Comparison of ENCODE assay signal across 15 cellular contexts in genomic region chr3:10956991-10957390, GRCh38. TPM values are rescaled to one million over a fixed set of nuclear protein-coding genes. Genes with fewer than 3 reads are reported as not detected.
"Had no signal": no experiment of that assay in that cellular context is flagged by ENCODE, and none has a peak within 500 bp of the region (broad histone marks: within the 10 kb centered on the region; RNA-seq: fewer than 3 reads in every experiment).

No MANE protein-coding gene starts in this region.

- H3K4me3 Mint-ChIP-seq: activated CD4-positive, alpha-beta T cell treated with anti-CD3 and anti-CD28 coated beads for 36 hours; activated CD8-positive, alpha-beta T cell treated with anti-CD3 and anti-CD28 coated beads for 36 hours; effector memory CD8-positive, alpha-beta T cell; nephron progenitor cell; T-cell; type B pancreatic cell had no signal

- ATAC-seq: activated CD4-positive, alpha-beta T cell treated with anti-CD3 and anti-CD28 coated beads for 36 hours; activated CD8-positive, alpha-beta T cell treated with anti-CD3 and anti-CD28 coated beads for 36 hours; effector memory CD8-positive, alpha-beta T cell; T-cell had no signal

- H3K4me1 Mint-ChIP-seq: activated CD4-positive, alpha-beta T cell treated with anti-CD3 and anti-CD28 coated beads for 36 hours; nephron progenitor cell; T-cell had no signal

- H3K27ac ChIP-seq: SK-N-MC, WERI-Rb-1 had no signal

- H3K4me2 ChIP-seq: smooth muscle cell had no signal

- H3K4me3 ChIP-seq: ovary, SK-N-MC, smooth muscle cell had no signal

- DNase-seq: activated CD4-positive, alpha-beta T cell treated with anti-CD3 and anti-CD28 coated beads for 36 hours; activated CD8-positive, alpha-beta memory T cell treated with anti-CD3 and anti-CD28 coated beads, Interleukin-2, amount 50 U/mL, for 4 hours; activated CD8-positive, alpha-beta T cell treated with anti-CD3 and anti-CD28 coated beads for 36 hours; effector memory CD8-positive, alpha-beta T cell; hypothalamus; kidney glomerular epithelial cell; nephron progenitor cell; T-cell; T1000; WERI-Rb-1 had no signal

- H3K9me3 ChIP-seq: ovary had no signal

- H3K36me3 Mint-ChIP-seq: T-cell, type B pancreatic cell had no signal

- H3K27ac Mint-ChIP-seq: activated CD4-positive, alpha-beta T cell treated with anti-CD3 and anti-CD28 coated beads for 36 hours; activated CD8-positive, alpha-beta T cell treated with anti-CD3 and anti-CD28 coated beads for 36 hours; effector memory CD8-positive, alpha-beta T cell; nephron progenitor cell; T-cell; type B pancreatic cell had no signal

- H3K36me3 ChIP-seq: ovary, WERI-Rb-1 had no signal

- H3K9me3 Mint-ChIP-seq: activated CD8-positive, alpha-beta T cell treated with anti-CD3 and anti-CD28 coated beads for 36 hours; effector memory CD8-positive, alpha-beta T cell; nephron progenitor cell; T-cell; type B pancreatic cell had no signal

- H3K27me3 ChIP-seq: ovary had no signal

RNA-seq across cellular contexts. Expression of gene SLC6A1, which starts 35.6 kb away (rescaled TPM):
- total RNA-seq: activated CD4-positive, alpha-beta T cell treated with anti-CD3 and anti-CD28 coated beads for 36 hours; activated CD8-positive, alpha-beta T cell treated with anti-CD3 and anti-CD28 coated beads for 36 hours; epithelial cell of proximal tubule had no signal
